In genomic region chr6:51025082-51025777, GRCh38 we compare ENCODE assay signal across 17 cellular contexts.
DNase-seq lines count a peak whose midpoint lies in the region; ATAC-seq and TF ChIP-seq lines count a peak whose summit lies in the region.
"Had no signal": no experiment of that assay in that cellular context is flagged by ENCODE, and none has a peak within 500 bp of the region (broad histone marks: within the 10 kb centered on the region; RNA-seq: fewer than 3 reads in every experiment).

No MANE protein-coding gene starts in this region.

- no peaks in the 10 kb centered on the region for H3K36me3 ChIP-seq in upper lobe of right lung
- H3K36me3 ChIP-seq: cardiac muscle cell, gastrocnemius medialis had no signal

- H3K4me1 ChIP-seq in upper lobe of right lung: no peaks in the 10 kb centered on the region
- H3K4me1 ChIP-seq: gastrocnemius medialis had no signal

- intact Hi-C loops in upper lobe of right lung (cut with DNase I): no loop called here

- DNase-seq in H4 (ENCODE audit: low spot score) (peak; percentile 84), RWPE1 (ENCODE audit: low spot score) (peak; percentile 3), fibroblast of the aortic adventitia (ENCODE audit: low read depth) (peak; percentile 11), upper lobe of right lung (peak; percentile 42), mucosa of gallbladder (ENCODE audit: low spot score) (no peak), G401 (ENCODE audit: low spot score) (no peak), amniotic stem cell (lab: John Stamatoyannopoulos, UW) (no peak)
- DNase-seq: activated CD4-positive, alpha-beta T cell treated with anti-CD3 and anti-CD28 coated beads, Interleukin-2, amount 10 ng/mL, durations not matched to agents 24 days and 14 days; activated naive CD4-positive, alpha-beta T cell treated with anti-CD3 and anti-CD28 coated beads, Interleukin-2, amount 50 U/mL, for 16 hours; effector memory CD4-positive, alpha-beta T cell; gastrocnemius medialis; NCI-H2029; NCI-H69; nucleus accumbens; T-helper 2 cell; trophoblast cell had no signal

- POLR2A ChIA-PET in RWPE1 (lab: Yijun Ruan, JAX; ENCODE audit: low non-redundant PET): no interaction called here

- no peak for ATAC-seq in upper lobe of right lung
- ATAC-seq: gastrocnemius medialis had no signal

- H3K27ac ChIP-seq in RWPE1 (no peak overlapping the region), upper lobe of right lung (no peak overlapping the region)
- H3K27ac ChIP-seq: cardiac muscle cell, gastrocnemius medialis had no signal

- CTCF ChIA-PET in RWPE1 (lab: Yijun Ruan, JAX): no interaction called here

- TF ChIP-seq CTCF in RWPE1 (conservative IDR thresholded peaks at IDR 0.05; ENCODE audit: low read depth) (no peak), fibroblast of the aortic adventitia (IDR thresholded peaks at IDR 0.05; ENCODE audit: insufficient read depth, low read length) (no peak), upper lobe of right lung (IDR thresholded peaks at IDR 0.05) (no peak)

- in situ Hi-C loops in G401 (cut with HindIII; ENCODE audit: low sequenced_read_pairs): no loop called here

- H3K27me3 ChIP-seq in upper lobe of right lung: no peaks in the 10 kb centered on the region
- H3K27me3 ChIP-seq: cardiac muscle cell, gastrocnemius medialis had no signal

- H3K4me3 ChIP-seq in fibroblast of the aortic adventitia (ENCODE audit: low read depth, low read length) (no peak overlapping the region), upper lobe of right lung (no peak overlapping the region)
- H3K4me3 ChIP-seq: cardiac muscle cell, gastrocnemius medialis had no signal

- H3K9me3 ChIP-seq in upper lobe of right lung: no peaks in the 10 kb centered on the region
- H3K9me3 ChIP-seq: gastrocnemius medialis had no signal

Comparison
In these comparisons a context has a peak if more than half of its experiments do, and no peak if none do; other contexts are left out.
1. DNase-seq: peak in H4 (single experiment), RWPE1 (single experiment), fibroblast of the aortic adventitia (single experiment) and upper lobe of right lung (single experiment); none in mucosa of gallbladder (single experiment), G401 (single experiment) and amniotic stem cell (single experiment).